ENCODE assay signal across 15 cellular contexts in genomic region chr12:131785763-131786330, GRCh38. TPM values are rescaled to one million over a fixed set of nuclear protein-coding genes. Genes with fewer than 3 reads are reported as not detected.
A peak's percentile ranks its signal among the peaks of the same experiment; 100 is the strongest.
DNase-seq lines count a peak whose midpoint lies in the region; ATAC-seq and TF ChIP-seq lines count a peak whose summit lies in the region.
"Had no signal": no experiment of that assay in that cellular context is flagged by ENCODE, and none has a peak within 500 bp of the region (broad histone marks: within the 10 kb centered on the region; RNA-seq: fewer than 3 reads in every experiment).

No MANE protein-coding gene starts in this region.

- H3K9ac ChIP-seq in neuronal stem cell (ENCODE audit: low read depth, low read length, poor library complexity): peak overlapping the region; percentile 31

- no peak overlapping the region for H4K91ac ChIP-seq in neuronal stem cell (ENCODE audit: low read depth, low read length, poor library complexity)

- WGBS in neuronal stem cell (ENCODE audit: extremely low coverage in 2 of 2, insufficient read length in 2 of 2, insufficient replicate concordance in 1 of 2), 2 donors: no CpG with 5 or more reads among the region's 15 CpGs

- H3K36me3 ChIP-seq in neuronal stem cell (replicated peaks in 1 of 2; ENCODE audit: control insufficient read depth in 2 of 2, insufficient read depth in 2 of 2, low read length in 2 of 2): peaks cover 28 to 92% of the 10 kb centered on the region in 2 donors

- H3K27ac ChIP-seq in dorsolateral prefrontal cortex: peak overlapping the region in 45 of 59 donors; percentile 1 to 85 (median 43)
- no peak overlapping the region for H3K27ac ChIP-seq in neuronal stem cell (replicated peaks; ENCODE audit: low read length)
- H3K27ac ChIP-seq: thyroid gland, VCaP had no signal

- no peak overlapping the region for H2BK12ac ChIP-seq in neuronal stem cell (ENCODE audit: low read length)

- no peak overlapping the region for H3K14ac ChIP-seq in neuronal stem cell (ENCODE audit: low read length)

- peaks cover 3 to 16% of the 10 kb centered on the region in 2 donors for H3K4me1 ChIP-seq in neuronal stem cell (ENCODE audit: control insufficient read depth in 2 of 2, insufficient read depth in 1 of 2, low read depth in 1 of 2, low read length in 2 of 2)
- H3K4me1 ChIP-seq: BE2C, thyroid gland had no signal

- H4K8ac ChIP-seq in neuronal stem cell (ENCODE audit: low read depth, low read length): no peak overlapping the region

- H3K79me1 ChIP-seq in neuronal stem cell (ENCODE audit: low read depth, low read length): no peaks in the 10 kb centered on the region

- peak overlapping the region; percentile 50 for H2BK120ac ChIP-seq in neuronal stem cell (ENCODE audit: low read depth, low read length)

- H2AFZ ChIP-seq in neuronal stem cell (ENCODE audit: low read length): no peak overlapping the region

- no peak overlapping the region for H3K18ac ChIP-seq in neuronal stem cell (ENCODE audit: low read length)

- no peak for TF ChIP-seq CTCF in dorsolateral prefrontal cortex (IDR thresholded peaks at IDR 0.05 in 54 of 56, conservative IDR thresholded peaks at IDR 0.05 in 2 of 56; ENCODE audit: low read depth in 1 of 56, partially characterized antibody in 56 of 56)

- intact Hi-C loops in dorsolateral prefrontal cortex (cut with DNase I): no loop called here

- H3K27me3 ChIP-seq in dorsolateral prefrontal cortex (no peaks in the 10 kb centered on the region), neuronal stem cell (ENCODE audit: control insufficient read depth in 3 of 3, insufficient read depth in 3 of 3, low read depth in 1 of 3, low read length in 3 of 3) (no peaks in the 10 kb centered on the region)
- H3K27me3 ChIP-seq: BE2C, thyroid gland had no signal

- peak overlapping the region; percentile 20 for H2BK5ac ChIP-seq in neuronal stem cell (ENCODE audit: low read length)

- no peak for ATAC-seq in GM19463 (IDR thresholded peaks at IDR 0.05; ENCODE audit: unreplicated experiment)

- H3K4me2 ChIP-seq in neuronal stem cell (ENCODE audit: insufficient read depth, low read length, poor library complexity, severe bottlenecking): no peak overlapping the region

- H2BK15ac ChIP-seq in neuronal stem cell (ENCODE audit: low read length): no peak overlapping the region

- DNase-seq in Daoy (ENCODE audit: low read depth) (peak; percentile 82), M059J (ENCODE audit: low read depth) (peak; percentile 16), dorsolateral prefrontal cortex (peak in 3 of 10 donors; percentile 27 to 42 (median 36)), neuronal stem cell (ENCODE audit: low spot score) (no peak), NCI-H146 treated with DMSO at 0.1 percent for 48 hours (lab: John Stamatoyannopoulos, UW; ENCODE audit: unreplicated experiment) (no peak), SHP77 treated with DMSO at 0.1 percent for 48 hours (lab: John Stamatoyannopoulos, UW) (no peak)
- DNase-seq: BE2C, kidney glomerular epithelial cell, NCI-H1105, NCI-H2171, NCI-H774, occipital lobe, thyroid gland had no signal

- no peak overlapping the region for H2AK5ac ChIP-seq in neuronal stem cell (ENCODE audit: low read depth, low read length)

- H3K4ac ChIP-seq in neuronal stem cell (ENCODE audit: low read length): no peak overlapping the region

- H3K9me3 ChIP-seq in neuronal stem cell (replicated peaks in 1 of 2; ENCODE audit: control insufficient read depth in 2 of 2, insufficient read depth in 1 of 2, low read depth in 1 of 2, low read length in 2 of 2): no peaks in the 10 kb centered on the region
- H3K9me3 ChIP-seq: BE2C, thyroid gland had no signal

- no peak overlapping the region for H3K4me3 ChIP-seq in dorsolateral prefrontal cortex
- no peak overlapping the region for H3K4me3 ChIP-seq in neuronal stem cell (ENCODE audit: low read length in 2 of 2)
- H3K4me3 ChIP-seq: thyroid gland had no signal

- H3K23ac ChIP-seq in neuronal stem cell (ENCODE audit: low read depth, low read length, poor library complexity): peak overlapping the region; percentile 25

RNA-seq across cellular contexts. Expression of gene MMP17, which starts 42.3 kb away (rescaled TPM):
- total RNA-seq in Daoy (2014; rRNA removed; shearing (Covaris generic)): 3.1 and 11.4 TPM in 2 replicates
- total RNA-seq in M059J (2014; rRNA removed; shearing (Covaris generic)): 8.3 and 10.1 TPM in 2 replicates
- 100 to 1,000 TPM in 2 of 120 experiments, 10 to 100 TPM in 118; 25.5 to 119 (median 63.2) TPM for total RNA-seq in dorsolateral prefrontal cortex
- polyA plus RNA-seq in neuronal stem cell (2013, experiment 1 of 2): 4.2 TPM
- polyA plus RNA-seq in neuronal stem cell (2013, experiment 2 of 2): 3.8 TPM

Comparison
In these comparisons a context has a peak if more than half of its experiments do, and no peak if none do; other contexts are left out.
1. DNase-seq: peak in Daoy (single experiment) and M059J (single experiment); none in neuronal stem cell (single experiment), NCI-H146 treated with DMSO at 0.1 percent for 48 hours (single experiment) and SHP77 treated with DMSO at 0.1 percent for 48 hours (single experiment).